In genomic region chr6:26088344-26088743, GRCh38 we compare ENCODE assay signal across 8 cellular contexts. TPM values are rescaled to one million over a fixed set of nuclear protein-coding genes. Genes with fewer than 3 reads are reported as not detected.
DNase-seq lines count a peak whose midpoint lies in the region; ATAC-seq and TF ChIP-seq lines count a peak whose summit lies in the region.

No MANE protein-coding gene starts in this region.

- H3K27me3 ChIP-seq in liver (ENCODE audit: control insufficient read depth in 4 of 4, insufficient read depth in 4 of 4, low read length in 3 of 4) (no peaks in the 10 kb centered on the region), tibial artery (no peaks in the 10 kb centered on the region)

- CTCF ChIA-PET in MCF 10A (lab: Yijun Ruan, JAX), result interaction anchor here (0.6 to 6.2 kb wide), 4 partner anchors 8 to 62 kb away, joined by 4 to 81 read pairs (median 44); no protein-coding TSS in a partner anchor

- intact Hi-C loops in activated CD4-positive, alpha-beta T cell treated with anti-CD3 and anti-CD28 coated beads, Interleukin-2, amount 10 ng/mL, durations not matched to agents 24 days and 14 days (cut with micrococcal nuclease), result no loop called here
- intact Hi-C loops in MCF 10A (cut with micrococcal nuclease), result no loop called here
- intact Hi-C loops in tibial artery (cut with DNase I; ENCODE audit: low total_unique reads), result no loop called here

- H3K27ac ChIP-seq in liver (ENCODE audit: low read depth in 1 of 2, low read length in 2 of 2) (peak overlapping the region; percentile 72 to 81), tibial artery (peak overlapping the region; percentile 88 to 93)

- peak overlapping the region; percentile 64 to 76 for H3K9ac ChIP-seq in liver (ENCODE audit: low read depth in 1 of 2, low read length in 2 of 2)

- ATAC-seq in GM18858 (IDR thresholded peaks at IDR 0.05; ENCODE audit: unreplicated experiment), result no peak
- ATAC-seq in HG03460 (IDR thresholded peaks at IDR 0.05; ENCODE audit: unreplicated experiment), result no peak

- POLR2A ChIA-PET in MCF 10A (lab: Yijun Ruan, JAX), result interaction anchor here (0.5 to 4.9 kb wide), 17 partner anchors 10 to 1743 kb away, joined by 3 to 59 read pairs (median 11); a partner anchor contains a TSS

- no peak for DNase-seq in activated CD4-positive, alpha-beta T cell treated with anti-CD3 and anti-CD28 coated beads, Interleukin-2, amount 10 ng/mL, durations not matched to agents 24 days and 14 days
- DNase-seq in activated CD4-positive, alpha-beta T cell treated with anti-CD3 and anti-CD28 coated beads for 1 hour, result no peak
- no peak for DNase-seq in MCF 10A (ENCODE audit: unreplicated experiment)
- peak in 1 of 2 donors; percentile 26 for DNase-seq in tibial artery
- no peak for DNase-seq in DMS114 treated with DMSO at 0.1 percent for 48 hours (lab: John Stamatoyannopoulos, UW; ENCODE audit: unreplicated experiment)

- H3K9me3 ChIP-seq in liver (ENCODE audit: control insufficient read depth in 4 of 4, low read length in 3 of 4), result no peaks in the 10 kb centered on the region
- no peaks in the 10 kb centered on the region for H3K9me3 ChIP-seq in tibial artery

- peak overlapping the region; percentile 83 for H3K4me3 Mint-ChIP-seq in activated CD4-positive, alpha-beta T cell treated with anti-CD3 and anti-CD28 coated beads, Interleukin-2, amount 10 ng/mL, durations not matched to agents 24 days and 14 days
- peak overlapping the region; percentile 88 for H3K4me3 Mint-ChIP-seq in MCF 10A (ENCODE audit: unreplicated experiment)

- no peak for TF ChIP-seq RAD21 in liver (IDR thresholded peaks at IDR 0.05)

- H3K4me1 Mint-ChIP-seq in activated CD4-positive, alpha-beta T cell treated with anti-CD3 and anti-CD28 coated beads, Interleukin-2, amount 10 ng/mL, durations not matched to agents 24 days and 14 days, result peaks cover 45% of the 10 kb centered on the region
- peaks cover 10% of the 10 kb centered on the region for H3K4me1 Mint-ChIP-seq in MCF 10A (ENCODE audit: insufficient read depth, unreplicated experiment)

- 41% methylated on average over 5 of the region's 5 CpGs for WGBS in liver

- no peaks in the 10 kb centered on the region for H3K9me3 Mint-ChIP-seq in activated CD4-positive, alpha-beta T cell treated with anti-CD3 and anti-CD28 coated beads, Interleukin-2, amount 10 ng/mL, durations not matched to agents 24 days and 14 days
- no peaks in the 10 kb centered on the region for H3K9me3 Mint-ChIP-seq in MCF 10A (ENCODE audit: unreplicated experiment)

- peaks cover 0 to 3% (median 0%) of the 10 kb centered on the region in 4 donors for H3K36me3 ChIP-seq in liver (ENCODE audit: control insufficient read depth in 4 of 4, insufficient read depth in 3 of 4, low read depth in 1 of 4, low read length in 3 of 4)
- no peaks in the 10 kb centered on the region for H3K36me3 ChIP-seq in tibial artery

- peak overlapping the region; percentile 19 for H3K27ac Mint-ChIP-seq in activated CD4-positive, alpha-beta T cell treated with anti-CD3 and anti-CD28 coated beads, Interleukin-2, amount 10 ng/mL, durations not matched to agents 24 days and 14 days
- H3K27ac Mint-ChIP-seq in MCF 10A (ENCODE audit: low read depth, unreplicated experiment), result peak overlapping the region; percentile 92

- no peaks in the 10 kb centered on the region for H3K27me3 Mint-ChIP-seq in activated CD4-positive, alpha-beta T cell treated with anti-CD3 and anti-CD28 coated beads, Interleukin-2, amount 10 ng/mL, durations not matched to agents 24 days and 14 days
- no peaks in the 10 kb centered on the region for H3K27me3 Mint-ChIP-seq in MCF 10A (ENCODE audit: insufficient read depth, unreplicated experiment)

- peaks cover 2 to 9% (median 5%) of the 10 kb centered on the region in 4 donors for H3K4me1 ChIP-seq in liver (ENCODE audit: control insufficient read depth in 4 of 4, insufficient read depth in 4 of 4, low read length in 3 of 4)
- peaks cover 0 to 24% (median 10%) of the 10 kb centered on the region in 4 donors for H3K4me1 ChIP-seq in tibial artery

- no peaks in the 10 kb centered on the region for H3K36me3 Mint-ChIP-seq in activated CD4-positive, alpha-beta T cell treated with anti-CD3 and anti-CD28 coated beads, Interleukin-2, amount 10 ng/mL, durations not matched to agents 24 days and 14 days (ENCODE audit: low read depth)
- peaks cover 7% of the 10 kb centered on the region for H3K36me3 Mint-ChIP-seq in MCF 10A (ENCODE audit: insufficient read depth, unreplicated experiment)

- H3K4me3 ChIP-seq in liver (ENCODE audit: low read depth in 1 of 3, low read length in 3 of 3) (peak overlapping the region in 1 of 3 donors; percentile 77), tibial artery (peak overlapping the region; percentile 65 to 77)

- TF ChIP-seq CTCF in MCF 10A (IDR thresholded peaks at IDR 0.05; ENCODE audit: unreplicated experiment) (no peak), liver (IDR thresholded peaks at IDR 0.05; ENCODE audit: low read depth, low read length, missing input control) (no peak), tibial artery (IDR thresholded peaks at IDR 0.05) (no peak)

- TSS peak; percentile 47 for BruUV-seq in MCF 10A (replicated peaks; lab: Mats Ljungman, UMichigan)

TF ChIP-seq in liver, 16 proteins besides CTCF, POLR2A, EP300 and RAD21:
- TF ChIP-seq TAF1 (conservative IDR thresholded peaks at IDR 0.05), result no peak
- TF ChIP-seq HNF4A (conservative IDR thresholded peaks at IDR 0.05), result no peak
- no peak for TF ChIP-seq HNF4G (IDR thresholded peaks at IDR 0.05)
- TF ChIP-seq NR2F2 (IDR thresholded peaks at IDR 0.05), result no peak
- no peak for TF ChIP-seq REST (IDR thresholded peaks at IDR 0.05)
- no peak for TF ChIP-seq ZBTB33 (IDR thresholded peaks at IDR 0.05)
- no peak for TF ChIP-seq JUND (IDR thresholded peaks at IDR 0.05)

RNA-seq across cellular contexts. Expression of gene HFE, which starts 1.1 kb away (rescaled TPM):
- total RNA-seq in activated CD4-positive, alpha-beta T cell treated with anti-CD3 and anti-CD28 coated beads, Interleukin-2, amount 10 ng/mL, durations not matched to agents 24 days and 14 days, result 0.12 and 0.50 TPM in 2 replicates
- total RNA-seq in MCF 10A (2022), result 2.8 and 5.2 TPM in 2 replicates
- 10 to 100 TPM in 1 of 2 donors, 1 to 10 TPM in 1; 6.7 to 12.7 TPM for total RNA-seq in liver
- polyA plus RNA-seq in liver, result 1 to 10 TPM; 6.3 to 9.6 TPM
